ENCODE assay signal across 33 cellular contexts in the genomic region with DNA sequence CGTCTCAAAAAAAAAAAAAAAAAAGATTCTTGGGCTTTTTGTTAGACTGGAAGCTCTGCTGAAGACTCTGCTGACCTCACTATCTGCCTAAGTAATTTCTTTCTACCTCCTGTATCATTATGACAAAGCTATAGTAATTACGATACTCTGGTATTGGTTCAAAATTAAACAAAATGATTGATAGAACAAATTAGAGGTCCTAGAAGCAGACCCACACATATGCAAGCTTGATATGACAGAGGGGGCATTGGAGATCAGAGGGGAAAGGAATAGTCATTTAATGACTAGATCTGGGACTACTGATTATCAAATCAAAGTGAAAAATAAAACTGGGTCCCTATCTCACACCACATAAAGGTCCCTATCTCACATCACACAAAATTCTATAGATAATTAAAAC.
"Had no signal": no experiment of that assay in that cellular context is flagged by ENCODE, and none has a peak within 500 bp of the region (broad histone marks: within the 10 kb centered on the region; RNA-seq: fewer than 3 reads in every experiment).

No MANE protein-coding gene starts in this region.

- H3K4me3 ChIP-seq: MG63 had no signal

- H3K36me3 ChIP-seq: MG63 had no signal

- H3K27me3 ChIP-seq: MG63 had no signal

- DNase-seq: Karpas-422, Kasumi-1, MG63, MM.1S, MV-4-11, NCI-H1048, NCI-H1092, NCI-H1092 treated with DMSO at 0.1 percent for 48 hours, NCI-H1105, NCI-H1105 treated with DMSO at 0.1 percent for 48 hours, NCI-H1417, NCI-H1417 treated with DMSO at 0.1 percent for 48 hours, NCI-H1436, NCI-H1436 treated with DMSO at 0.1 percent for 48 hours, NCI-H1694, NCI-H1694 treated with DMSO at 0.1 percent for 48 hours, NCI-H187, NCI-H187 treated with DMSO at 0.1 percent for 48 hours, NCI-H1930, NCI-H2029, NCI-H2029 treated with DMSO at 0.1 percent for 48 hours, NCI-H2081, NCI-H2081 treated with DMSO at 0.1 percent for 48 hours, NCI-H2107, NCI-H2171, NCI-H2171 treated with DMSO at 0.1 percent for 48 hours, NCI-H2227 treated with DMSO at 0.1 percent for 48 hours, NCI-H226, NCI-H345, NCI-H446, NCI-H446 treated with DMSO at 0.1 percent for 48 hours, NCI-H510A, NCI-H510A treated with DMSO at 0.1 percent for 48 hours had no signal

- H3K9me3 ChIP-seq: MG63 had no signal
